ENCODE assay signal across 32 cellular contexts in genomic region chr9:132855904-132856303, GRCh38. TPM values are rescaled to one million over a fixed set of nuclear protein-coding genes. Genes with fewer than 3 reads are reported as not detected.
"Had no signal": no experiment of that assay in that cellular context is flagged by ENCODE, and none has a peak within 500 bp of the region (broad histone marks: within the 10 kb centered on the region; RNA-seq: fewer than 3 reads in every experiment).

No MANE protein-coding gene starts in this region.

- ATAC-seq: activated CD8-positive, alpha-beta T cell treated with anti-CD3 and anti-CD28 coated beads, Interleukin-2, amount 10 ng/mL, durations not matched to agents 7 days and 5 days; activated naive CD8-positive, alpha-beta T cell treated with anti-CD3 and anti-CD28 coated beads, Interleukin-2, amount 50 U/mL, for 24 hours; Panc1 had no signal

- H3K4me3 Mint-ChIP-seq: activated CD4-positive, alpha-beta T cell treated with anti-CD3 and anti-CD28 coated beads, Interleukin-2, amount 10 ng/mL, durations not matched to agents 24 days and 14 days; activated CD8-positive, alpha-beta T cell treated with anti-CD3 and anti-CD28 coated beads, Interleukin-2, amount 10 ng/mL, durations not matched to agents 7 days and 5 days; activated naive CD8-positive, alpha-beta T cell; activated naive CD8-positive, alpha-beta T cell treated with anti-CD3 and anti-CD28 coated beads, Interleukin-2, amount 50 U/mL, for 24 hours; activated T-cell treated with anti-CD3 and anti-CD28 coated beads, Interleukin-2, amount 50 U/mL, for 24 hours; brain had no signal

- H3K36me3 Mint-ChIP-seq: activated naive CD8-positive, alpha-beta T cell; brain had no signal

- H3K4me3 ChIP-seq: SJCRH30, SK-N-MC had no signal

- H3K36me3 ChIP-seq: SJCRH30, WERI-Rb-1 had no signal

- H3K27ac Mint-ChIP-seq: activated CD4-positive, alpha-beta T cell treated with anti-CD3 and anti-CD28 coated beads, Interleukin-2, amount 10 ng/mL, durations not matched to agents 24 days and 14 days; activated CD8-positive, alpha-beta T cell treated with anti-CD3 and anti-CD28 coated beads, Interleukin-2, amount 10 ng/mL, durations not matched to agents 7 days and 5 days; activated naive CD8-positive, alpha-beta T cell; activated naive CD8-positive, alpha-beta T cell treated with anti-CD3 and anti-CD28 coated beads, Interleukin-2, amount 50 U/mL, for 24 hours; activated T-cell treated with anti-CD3 and anti-CD28 coated beads, Interleukin-2, amount 50 U/mL, for 24 hours; activated T-helper 2 cell treated with anti-CD3 and anti-CD28 coated beads, Interferon-gamma antibody, Interleukin-2, Interleukin-4, amounts not matched to agents 10 μg/mL and 5 μg/mL and 100 μg/mL, durations not matched to agents 14 hours and 24 hours and 36 hours had no signal

- DNase-seq: activated CD4-positive, alpha-beta T cell treated with anti-CD3 and anti-CD28 coated beads, Interleukin-2, amount 10 ng/mL, durations not matched to agents 24 days and 14 days; activated CD4-positive, alpha-beta T cell treated with anti-CD3 and anti-CD28 coated beads, Interleukin-2, amount 50 U/mL, for 4 hours; activated CD8-positive, alpha-beta T cell treated with anti-CD3 and anti-CD28 coated beads, Interleukin-2, amount 10 ng/mL, durations not matched to agents 7 days and 5 days; activated gamma-delta T cell; activated naive CD4-positive, alpha-beta T cell treated with Interleukin-2 at 50 U/mL for 16 hours; activated naive CD8-positive, alpha-beta T cell treated with anti-CD3 and anti-CD28 coated beads, Interleukin-2, amount 50 U/mL, for 24 hours; activated T-cell treated with anti-CD3 and anti-CD28 coated beads, Interleukin-2, amount 50 U/mL, for 24 hours; anterior cingulate cortex; caudate nucleus; Karpas-422; NCI-H1105; NCI-H1417 treated with DMSO at 0.1 percent for 48 hours; NCI-H187 treated with DMSO at 0.1 percent for 48 hours; NCI-H2081; NCI-H2171 treated with DMSO at 0.1 percent for 48 hours; NCI-H2227 treated with DMSO at 0.1 percent for 48 hours; NCI-H446; NCI-H510A treated with DMSO at 0.1 percent for 48 hours; NCI-H69; SHP77; SJCRH30; T1000; WERI-Rb-1 had no signal

- H3K27ac ChIP-seq: SJCRH30, SK-N-MC, WERI-Rb-1 had no signal

- H3K9me3 Mint-ChIP-seq: activated CD4-positive, alpha-beta T cell treated with anti-CD3 and anti-CD28 coated beads, Interleukin-2, amount 10 ng/mL, durations not matched to agents 24 days and 14 days; activated naive CD8-positive, alpha-beta T cell treated with anti-CD3 and anti-CD28 coated beads, Interleukin-2, amount 50 U/mL, for 24 hours; activated T-cell treated with anti-CD3 and anti-CD28 coated beads, Interleukin-2, amount 50 U/mL, for 24 hours; activated T-helper 2 cell treated with anti-CD3 and anti-CD28 coated beads, Interferon-gamma antibody, Interleukin-2, Interleukin-4, amounts not matched to agents 10 μg/mL and 5 μg/mL and 100 μg/mL, durations not matched to agents 14 hours and 24 hours and 36 hours; brain had no signal

- H3K9me3 ChIP-seq: SJCRH30 had no signal

RNA-seq across cellular contexts. Expression of gene AK8, which starts 22.2 kb away (rescaled TPM):
- total RNA-seq: activated CD4-positive, alpha-beta T cell treated with anti-CD3 and anti-CD28 coated beads, Interleukin-2, amount 10 ng/mL, durations not matched to agents 24 days and 14 days; activated T-helper 2 cell treated with anti-CD3 and anti-CD28 coated beads, Interferon-gamma antibody, Interleukin-2, Interleukin-4, amounts not matched to agents 10 μg/mL and 5 μg/mL and 100 μg/mL, durations not matched to agents 14 hours and 24 hours and 36 hours; bronchial epithelial cell; RPMI7951; SJCRH30; T-helper 1 cell treated with Interleukin-12 subunit alpha and Interleukin-12 subunit beta and Interleukin-4 antibody, amounts not matched to agents 30 ng/mL and 1 ng/mL, for 36 hours; T-helper 2 cell treated with Interferon-gamma antibody and Interleukin-4, amounts not matched to agents 100 ng/mL and 5 ng/mL, for 36 hours had no signal
